26 cellular contexts compared by ENCODE assay signal in the genomic region with DNA sequence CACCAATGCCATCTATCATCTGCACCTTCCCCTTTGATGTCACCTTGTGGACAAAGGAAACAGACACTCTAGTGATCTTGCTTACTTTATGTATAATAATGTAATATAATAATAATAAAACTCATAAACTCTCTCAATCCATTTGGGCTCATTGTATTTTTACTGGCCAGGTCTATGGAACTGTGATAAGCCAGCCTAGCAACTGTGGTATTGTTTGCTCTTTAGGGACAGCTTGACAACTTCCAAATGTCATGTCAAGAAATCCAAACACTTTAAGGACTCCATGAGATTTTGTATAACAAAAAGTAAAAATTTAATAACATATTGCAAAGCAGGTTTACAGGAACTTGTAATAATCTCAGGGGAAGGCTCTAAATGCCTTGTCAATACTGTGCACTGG.
DNase-seq lines count a peak whose midpoint lies in the region; ATAC-seq, FAIRE-seq and TF ChIP-seq lines count a peak whose summit lies in the region.
"Had no signal": no experiment of that assay in that cellular context is flagged by ENCODE, and none has a peak within 500 bp of the region (broad histone marks: within the 10 kb centered on the region; RNA-seq: fewer than 3 reads in every experiment).

No MANE protein-coding gene starts in this region.

- H3K36me3 ChIP-seq in mucosa of descending colon (ENCODE audit: low read depth) (no peaks in the 10 kb centered on the region), small intestine (ENCODE audit: control insufficient read depth in 2 of 2, insufficient read depth in 2 of 2, low read length in 2 of 2) (no peaks in the 10 kb centered on the region), aorta (ENCODE audit: control insufficient read depth in 1 of 2, insufficient read depth in 2 of 2, low read length in 1 of 2) (no peaks in the 10 kb centered on the region)
- H3K36me3 ChIP-seq: BE2C, BLaER1 had no signal

- DNase-seq in mucosa of descending colon: peak in 1 of 3 donors; percentile 6
- DNase-seq in small intestine: peak; percentile 6
- DNase-seq in activated T-cell treated with anti-CD3 and anti-CD28 coated beads, Interleukin-2, amount 50 U/mL, for 4 hours: no peak
- no peak for DNase-seq in aorta
- DNase-seq: 8988T; ACHN; BE2C; C1 segment of cervical spinal cord; CD4-positive, CD25-positive, alpha-beta regulatory T cell; CD8-positive, alpha-beta memory T cell; COR-L47; DMS 273 treated with DMSO at 0.1 percent for 48 hours; DMS153; DMS79; DND-41; EL; GDM1 had no signal

- H3K4me3 ChIP-seq in mucosa of descending colon: no peak overlapping the region
- no peak overlapping the region for H3K4me3 ChIP-seq in small intestine (ENCODE audit: low read depth in 1 of 2, low read length in 2 of 2)
- H3K4me3 ChIP-seq in aorta (ENCODE audit: low read length in 2 of 2): no peak overlapping the region
- H3K4me3 ChIP-seq: BLaER1, GM12878 had no signal

- H3K27me3 ChIP-seq in small intestine (ENCODE audit: control insufficient read depth in 2 of 2, insufficient read depth in 2 of 2, low read length in 2 of 2) (no peaks in the 10 kb centered on the region), aorta (ENCODE audit: control insufficient read depth in 1 of 2, insufficient read depth in 2 of 2, low read length in 1 of 2) (no peaks in the 10 kb centered on the region)
- H3K27me3 ChIP-seq: BE2C, BLaER1 had no signal

- H3K4me1 ChIP-seq in mucosa of descending colon (ENCODE audit: low read depth) (no peaks in the 10 kb centered on the region), small intestine (ENCODE audit: control insufficient read depth in 2 of 2, insufficient read depth in 1 of 2, low read depth in 1 of 2, low read length in 1 of 2) (no peaks in the 10 kb centered on the region), aorta (ENCODE audit: control insufficient read depth in 1 of 2, insufficient read depth in 2 of 2, low read length in 2 of 2) (no peaks in the 10 kb centered on the region)
- H3K4me1 ChIP-seq: BE2C, BLaER1 had no signal

- ATAC-seq in mucosa of descending colon: peak; percentile 22
- ATAC-seq in activated T-cell treated with anti-CD3 and anti-CD28 coated beads, Interleukin-2, amount 50 U/mL, for 4 hours: no peak
- no peak for ATAC-seq in GM21717 (IDR thresholded peaks at IDR 0.05; ENCODE audit: unreplicated experiment)
- ATAC-seq in aorta (ENCODE audit: low FRiP score): no peak
- ATAC-seq: GM12878 had no signal

- intact Hi-C loops in mucosa of descending colon (cut with DNase I, micrococcal nuclease) (no loop called here), aorta (cut with DNase I) (no loop called here)

- peak overlapping the region; percentile 34 for H3K27ac ChIP-seq in 22Rv1
- peak overlapping the region; percentile 15; the same call in 1 of the 2 replicates for H3K27ac ChIP-seq in VCaP
- H3K27ac ChIP-seq in small intestine (ENCODE audit: low read depth in 1 of 2, low read length in 1 of 2): no peak overlapping the region
- no peak overlapping the region for H3K27ac ChIP-seq in aorta (ENCODE audit: low read depth in 1 of 2, low read length in 2 of 2)
- H3K27ac ChIP-seq: BLaER1 had no signal

- H3K4me1 Mint-ChIP-seq in activated T-cell treated with anti-CD3 and anti-CD28 coated beads, Interleukin-2, amount 50 U/mL, for 4 hours (ENCODE audit: low read depth): no peaks in the 10 kb centered on the region
- H3K4me1 Mint-ChIP-seq: CD14-positive monocyte; CD4-positive, alpha-beta memory T cell; CD4-positive, CD25-positive, alpha-beta regulatory T cell; CD8-positive, alpha-beta memory T cell had no signal

- TF ChIP-seq CTCF in 22Rv1 (IDR thresholded peaks at IDR 0.05) (no peak), VCaP (conservative IDR thresholded peaks at IDR 0.05) (no peak), mucosa of descending colon (IDR thresholded peaks at IDR 0.05) (no peak)

- no peaks in the 10 kb centered on the region for H3K9me3 ChIP-seq in mucosa of descending colon
- no peaks in the 10 kb centered on the region for H3K9me3 ChIP-seq in small intestine (ENCODE audit: control insufficient read depth, low read depth)
- H3K9me3 ChIP-seq in aorta (ENCODE audit: control insufficient read depth, low read length): peaks cover 2% of the 10 kb centered on the region
- H3K9me3 ChIP-seq: BE2C, BLaER1 had no signal

- no peaks in the 10 kb centered on the region for H3K36me3 Mint-ChIP-seq in activated T-cell treated with anti-CD3 and anti-CD28 coated beads, Interleukin-2, amount 50 U/mL, for 4 hours (ENCODE audit: insufficient read depth)
- H3K36me3 Mint-ChIP-seq: CD14-positive monocyte; CD4-positive, alpha-beta memory T cell; CD4-positive, CD25-positive, alpha-beta regulatory T cell had no signal

- no peaks in the 10 kb centered on the region for H3K27me3 Mint-ChIP-seq in activated T-cell treated with anti-CD3 and anti-CD28 coated beads, Interleukin-2, amount 50 U/mL, for 4 hours (ENCODE audit: low read depth)
- H3K27me3 Mint-ChIP-seq: CD4-positive, alpha-beta memory T cell; CD4-positive, CD25-positive, alpha-beta regulatory T cell; CD8-positive, alpha-beta memory T cell had no signal

- H3K9me3 Mint-ChIP-seq in activated T-cell treated with anti-CD3 and anti-CD28 coated beads, Interleukin-2, amount 50 U/mL, for 4 hours: peaks cover 3% of the 10 kb centered on the region

- no peak overlapping the region for H3K4me3 Mint-ChIP-seq in activated T-cell treated with anti-CD3 and anti-CD28 coated beads, Interleukin-2, amount 50 U/mL, for 4 hours
- H3K4me3 Mint-ChIP-seq: CD14-positive monocyte; CD4-positive, alpha-beta memory T cell; CD4-positive, CD25-positive, alpha-beta regulatory T cell; CD8-positive, alpha-beta memory T cell had no signal

- FAIRE-seq in small intestine (lab: Jason Lieb, UNC): no peak
- FAIRE-seq: GM12878, GM12892, GM18507 had no signal

Comparison
In these comparisons a context has a peak if more than half of its experiments do, and no peak if none do; other contexts are left out.
1. H3K27ac ChIP-seq: peak in 22Rv1 (single experiment) and VCaP (single experiment); none in small intestine (0 of 2) and aorta (0 of 2).